In the genomic region with DNA sequence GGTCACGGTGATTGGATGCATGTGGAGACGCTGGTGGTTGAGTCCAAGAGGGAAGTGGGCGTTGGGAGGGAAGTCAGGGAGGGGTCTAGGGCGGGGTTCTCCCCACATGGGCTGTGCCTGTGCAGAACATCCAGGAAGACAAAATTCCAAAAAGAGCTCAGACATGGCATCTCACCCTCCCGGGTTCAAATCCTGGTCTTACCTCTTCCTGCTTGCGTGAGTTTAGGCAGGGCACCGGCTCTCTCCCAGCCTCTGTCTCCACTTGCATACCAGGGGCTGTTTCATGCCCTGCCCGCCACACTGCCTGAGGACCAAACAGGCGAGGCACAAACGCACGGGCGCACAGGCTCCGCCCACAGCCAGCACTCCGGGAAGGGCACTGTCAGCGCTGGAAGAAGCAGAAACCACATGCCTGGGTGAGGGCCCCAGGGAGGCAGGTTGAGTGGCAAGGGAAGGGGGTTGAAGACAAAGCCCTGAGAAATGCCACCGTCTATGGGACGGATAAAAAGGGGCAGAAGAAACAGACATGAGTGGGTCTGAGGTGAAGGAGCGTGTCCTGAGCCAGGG, we compare ENCODE assay signal across 16 cellular contexts.
A peak's percentile ranks its signal among the peaks of the same experiment; 100 is the strongest.
DNase-seq lines count a peak whose midpoint lies in the region; ATAC-seq, FAIRE-seq and TF ChIP-seq lines count a peak whose summit lies in the region.
"Had no signal": no experiment of that assay in that cellular context is flagged by ENCODE, and none has a peak within 500 bp of the region (broad histone marks: within the 10 kb centered on the region; RNA-seq: fewer than 3 reads in every experiment).

No MANE protein-coding gene starts in this region.

- peaks cover 4% of the 10 kb centered on the region for H3K9me3 Mint-ChIP-seq in activated CD8-positive, alpha-beta memory T cell treated with anti-CD3 and anti-CD28 coated beads, Interleukin-2, amount 10 ng/mL, durations not matched to agents 7 days and 5 days (ENCODE audit: low read depth)
- H3K9me3 Mint-ChIP-seq in H9: no peaks in the 10 kb centered on the region; a peak in 1 of 5 replicates
- no peaks in the 10 kb centered on the region for H3K9me3 Mint-ChIP-seq in activated naive CD8-positive, alpha-beta T cell treated with anti-CD3 and anti-CD28 coated beads, Interleukin-2, amount 50 U/mL, for 24 hours
- H3K9me3 Mint-ChIP-seq: GM23338 had no signal

- H3K14ac ChIP-seq in H9 (ENCODE audit: insufficient read depth, low read length) (no peak overlapping the region), H1 (ENCODE audit: insufficient read length) (no peak overlapping the region)

- TF ChIP-seq POLR2A in H1 (IDR thresholded peaks at IDR 0.05; ENCODE audit: control extremely low read depth in 1 of 2, low read depth in 2 of 2, low read length in 2 of 2) (no peak), spleen (IDR thresholded peaks at IDR 0.05) (no peak)

- H3K4me3 ChIP-seq in H1 (ENCODE audit: extremely low read depth in 1 of 4, insufficient read depth in 2 of 4, low read depth in 3 of 4, low read length in 4 of 4) (no peak overlapping the region), spleen (no peak overlapping the region)
- H3K4me3 ChIP-seq: GM23338 had no signal

- peak; percentile 5 for DNase-seq in activated CD8-positive, alpha-beta memory T cell treated with anti-CD3 and anti-CD28 coated beads, Interleukin-2, amount 10 ng/mL, durations not matched to agents 7 days and 5 days
- no peak for DNase-seq in activated CD8-positive, alpha-beta memory T cell treated with anti-CD3 and anti-CD28 coated beads, Interleukin-2, amount 50 U/mL, for 4 hours
- DNase-seq in H9: peak; percentile 16
- DNase-seq in H1 (ENCODE audit: low read depth in 1 of 2, low spot score in 2 of 2): peak in 1 of 2 experiments; percentile 37
- peak; percentile 62 for DNase-seq in spleen
- no peak for DNase-seq in NCI-H526 treated with DMSO at 0.1 percent for 48 hours (lab: John Stamatoyannopoulos, UW)
- DNase-seq in activated naive CD8-positive, alpha-beta T cell treated with anti-CD3 and anti-CD28 coated beads, Interleukin-2, amount 50 U/mL, for 24 hours: no peak
- DNase-seq: C1 segment of cervical spinal cord, NCI-H1436, NCI-H2029, NCI-H226, NCI-H69 had no signal

- no peak for ATAC-seq in activated CD8-positive, alpha-beta memory T cell treated with anti-CD3 and anti-CD28 coated beads, Interleukin-2, amount 10 ng/mL, durations not matched to agents 7 days and 5 days
- no peak for ATAC-seq in activated naive CD8-positive, alpha-beta T cell treated with anti-CD3 and anti-CD28 coated beads, Interleukin-2, amount 50 U/mL, for 24 hours
- ATAC-seq in HG03342 (IDR thresholded peaks at IDR 0.05; ENCODE audit: unreplicated experiment): no peak
- ATAC-seq: GM23338 had no signal

- H3K23ac ChIP-seq in H9 (ENCODE audit: insufficient read length, low read depth, low read length) (no peak overlapping the region), H1 (ENCODE audit: insufficient read length) (no peak overlapping the region)

- H3K27ac ChIP-seq in H9 (ENCODE audit: insufficient read length, low read depth, low read length): no peak overlapping the region
- H3K27ac ChIP-seq in H1 (ENCODE audit: low read depth, low read length): no peak overlapping the region
- no peak overlapping the region for H3K27ac ChIP-seq in spleen
- H3K27ac ChIP-seq: KMS-11 had no signal

- no peaks in the 10 kb centered on the region for H3K27me3 Mint-ChIP-seq in activated CD8-positive, alpha-beta memory T cell treated with anti-CD3 and anti-CD28 coated beads, Interleukin-2, amount 10 ng/mL, durations not matched to agents 7 days and 5 days
- peaks cover 22% of the 10 kb centered on the region for H3K27me3 Mint-ChIP-seq in H9 (ENCODE audit: low read depth)
- peaks cover 6% of the 10 kb centered on the region for H3K27me3 Mint-ChIP-seq in activated naive CD8-positive, alpha-beta T cell treated with anti-CD3 and anti-CD28 coated beads, Interleukin-2, amount 50 U/mL, for 24 hours

- H2BK5ac ChIP-seq in H9 (ENCODE audit: insufficient read length, low read length) (no peak overlapping the region), H1 (ENCODE audit: low read depth, low read length) (no peak overlapping the region)

- H3T11ph ChIP-seq in H9 (ENCODE audit: low read length): no peak overlapping the region

- no peak overlapping the region for H3K4me3 Mint-ChIP-seq in activated CD8-positive, alpha-beta memory T cell treated with anti-CD3 and anti-CD28 coated beads, Interleukin-2, amount 10 ng/mL, durations not matched to agents 7 days and 5 days
- H3K4me3 Mint-ChIP-seq in H9: no peak overlapping the region
- no peak overlapping the region for H3K4me3 Mint-ChIP-seq in activated naive CD8-positive, alpha-beta T cell treated with anti-CD3 and anti-CD28 coated beads, Interleukin-2, amount 50 U/mL, for 24 hours
- H3K4me3 Mint-ChIP-seq: GM23338 had no signal

- H3K27me3 ChIP-seq in H9 (ENCODE audit: insufficient read depth, low read length) (no peaks in the 10 kb centered on the region), H1 (replicated peaks in 1 of 4; ENCODE audit: control insufficient read depth in 3 of 4, extremely low read depth in 1 of 4, insufficient read depth in 3 of 4, low read length in 3 of 4) (no peaks in the 10 kb centered on the region; a peak in 1 of 7 replicates), spleen (replicated peaks in 1 of 7) (peaks cover 0 to 19% (median 0%) of the 10 kb centered on the region in 7 donors)

- H3K4me1 Mint-ChIP-seq in activated CD8-positive, alpha-beta memory T cell treated with anti-CD3 and anti-CD28 coated beads, Interleukin-2, amount 10 ng/mL, durations not matched to agents 7 days and 5 days: no peaks in the 10 kb centered on the region
- peaks cover 0 to 2% of the 10 kb centered on the region in 2 experiments; a peak in 1 of 4 replicates for H3K4me1 Mint-ChIP-seq in H9
- no peaks in the 10 kb centered on the region for H3K4me1 Mint-ChIP-seq in activated naive CD8-positive, alpha-beta T cell treated with anti-CD3 and anti-CD28 coated beads, Interleukin-2, amount 50 U/mL, for 24 hours

- H4K91ac ChIP-seq in H9 (ENCODE audit: insufficient read length, low read depth, low read length): no peak overlapping the region
- H4K91ac ChIP-seq in H1 (replicated peaks; ENCODE audit: insufficient read length, low read length): no peak overlapping the region

- no peaks in the 10 kb centered on the region for H3K4me1 ChIP-seq in H9 (ENCODE audit: insufficient read depth, low read length)
- no peaks in the 10 kb centered on the region for H3K4me1 ChIP-seq in H1 (replicated peaks in 1 of 4; ENCODE audit: control insufficient read depth in 3 of 4, insufficient read depth in 4 of 4, low read length in 3 of 4)
- no peaks in the 10 kb centered on the region for H3K4me1 ChIP-seq in spleen

- no peaks in the 10 kb centered on the region for H3K79me2 ChIP-seq in H9 (ENCODE audit: insufficient read depth, low read length)
- no peaks in the 10 kb centered on the region for H3K79me2 ChIP-seq in H1 (ENCODE audit: control insufficient read depth in 1 of 2, insufficient read depth in 2 of 2, low read length in 2 of 2)

- H3K36me3 ChIP-seq in H1 (ENCODE audit: control insufficient read depth in 2 of 4, insufficient read depth in 4 of 4, low read length in 3 of 4): no peaks in the 10 kb centered on the region
- H3K36me3 ChIP-seq in spleen: no peaks in the 10 kb centered on the region

- CTCF ChIA-PET in activated CD8-positive, alpha-beta memory T cell treated with anti-CD3 and anti-CD28 coated beads, Interleukin-2, amount 10 ng/mL, durations not matched to agents 7 days and 5 days (lab: Charles Lee): no interaction called here
- CTCF ChIA-PET in H1 (lab: Charles Lee; ENCODE audit: partially characterized antibody): no interaction called here

- H2AFZ ChIP-seq in H9 (ENCODE audit: low read length): no peak overlapping the region
- no peak overlapping the region for H2AFZ ChIP-seq in H1 (ENCODE audit: low read length)
- H2AFZ ChIP-seq: GM23338 had no signal

- TF ChIP-seq CTCF in H9 (conservative IDR thresholded peaks at IDR 0.05) (no peak), H1 (IDR thresholded peaks at IDR 0.05; ENCODE audit: control extremely low read depth in 1 of 3, insufficient read depth in 1 of 3, low read depth in 1 of 3, low read length in 3 of 3) (no peak), spleen (IDR thresholded peaks at IDR 0.05 in 8 of 11, conservative IDR thresholded peaks at IDR 0.05 in 3 of 11) (no peak)

- H3K4me2 ChIP-seq in H9 (ENCODE audit: insufficient read depth, insufficient read length, low read length) (no peak overlapping the region), H1 (ENCODE audit: insufficient read depth in 1 of 2, low read depth in 2 of 2, low read length in 2 of 2) (no peak overlapping the region)
- H3K4me2 ChIP-seq: GM23338, KMS-11 had no signal

- H3K79me1 ChIP-seq in H9 (ENCODE audit: insufficient read depth, low read depth, low read length, poor library complexity, severe bottlenecking) (no peaks in the 10 kb centered on the region), H1 (ENCODE audit: low read depth, low read length) (no peaks in the 10 kb centered on the region)

- no peak for TF ChIP-seq EP300 in H1 (IDR thresholded peaks at IDR 0.05; ENCODE audit: borderline replicate concordance in 1 of 2, low read depth in 2 of 2, low read length in 2 of 2)

- H2AK5ac ChIP-seq in H9 (ENCODE audit: insufficient read length, low read length): no peak overlapping the region
- no peak overlapping the region for H2AK5ac ChIP-seq in H1 (ENCODE audit: low read depth, low read length)

- H3K56ac ChIP-seq in H9 (ENCODE audit: insufficient read length, low read depth, low read length): no peak overlapping the region
- H3K56ac ChIP-seq in H1 (replicated peaks; ENCODE audit: insufficient read length, low read depth, low read length): no peak overlapping the region

- H3K36me3 Mint-ChIP-seq in activated CD8-positive, alpha-beta memory T cell treated with anti-CD3 and anti-CD28 coated beads, Interleukin-2, amount 10 ng/mL, durations not matched to agents 7 days and 5 days: no peaks in the 10 kb centered on the region
- no peaks in the 10 kb centered on the region; a peak in 1 of 7 replicates for H3K36me3 Mint-ChIP-seq in H9 (ENCODE audit: insufficient read depth in 1 of 3, low read depth in 3 of 3)
- H3K36me3 Mint-ChIP-seq in activated naive CD8-positive, alpha-beta T cell treated with anti-CD3 and anti-CD28 coated beads, Interleukin-2, amount 50 U/mL, for 24 hours (ENCODE audit: low read depth): no peaks in the 10 kb centered on the region

- H4K8ac ChIP-seq in H9 (replicated peaks; ENCODE audit: insufficient read length, low read depth, low read length) (no peak overlapping the region), H1 (ENCODE audit: extremely low read depth, insufficient read depth, low read length) (no peak overlapping the region; the same call in 1 of the 2 replicates)

- H2BK15ac ChIP-seq in H9 (ENCODE audit: low read depth, low read length): no peak overlapping the region
- H2BK15ac ChIP-seq in H1 (ENCODE audit: low read length): no peak overlapping the region

- H4K20me1 ChIP-seq in H9 (ENCODE audit: control insufficient read depth, insufficient read depth, insufficient read length): no peaks in the 10 kb centered on the region
- H4K20me1 ChIP-seq in H1 (replicated peaks in 1 of 2; ENCODE audit: control insufficient read depth in 1 of 2, insufficient read depth in 2 of 2, low read length in 2 of 2): peaks cover 0 to 6% of the 10 kb centered on the region in 2 experiments

- H2BK20ac ChIP-seq in H9 (ENCODE audit: low read depth, low read length, poor library complexity, severe bottlenecking) (no peak overlapping the region), H1 (ENCODE audit: low read length) (no peak overlapping the region)

- H2BK120ac ChIP-seq in H9 (ENCODE audit: low read depth, low read length, poor library complexity, severe bottlenecking): no peak overlapping the region
- H2BK120ac ChIP-seq in H1 (replicated peaks; ENCODE audit: low read depth, low read length): no peak overlapping the region

- H3K18ac ChIP-seq in H9 (ENCODE audit: insufficient read length, low read depth, low read length): no peak overlapping the region
- H3K18ac ChIP-seq in H1 (ENCODE audit: extremely low read depth, low read length): peak overlapping the region; percentile 19; the same call in 1 of the 2 replicates

- H3K9ac ChIP-seq in H9 (ENCODE audit: extremely low read depth, insufficient read length, low read length): no peak overlapping the region
- no peak overlapping the region for H3K9ac ChIP-seq in H1 (replicated peaks in 1 of 4; ENCODE audit: extremely low read depth in 1 of 4, low read depth in 3 of 4, low read length in 3 of 4)
- H3K9ac ChIP-seq: KMS-11 had no signal

- H3K9me3 ChIP-seq in H9 (ENCODE audit: control insufficient read depth, low read depth, low read length) (no peaks in the 10 kb centered on the region), H1 (ENCODE audit: insufficient read depth in 2 of 2, low read depth in 1 of 2, low read length in 1 of 2) (no peaks in the 10 kb centered on the region), spleen (no peaks in the 10 kb centered on the region)

- no peak for TF ChIP-seq RAD21 in H1 (IDR thresholded peaks at IDR 0.05 in 1 of 2, conservative IDR thresholded peaks at IDR 0.05 in 1 of 2; ENCODE audit: low read depth in 2 of 2, low read length in 2 of 2)

- intact Hi-C loops in spleen (cut with DNase I; ENCODE audit: low total_unique reads): no loop called here

- H3K23me2 ChIP-seq in H9 (ENCODE audit: insufficient read length, low read depth, low read length, poor library complexity, severe bottlenecking): no peaks in the 10 kb centered on the region
- peaks cover 10% of the 10 kb centered on the region; the same call in 1 of the 2 replicates for H3K23me2 ChIP-seq in H1 (ENCODE audit: low read depth, low read length)

- no peak overlapping the region for H3K4ac ChIP-seq in H9 (ENCODE audit: low read depth, low read length)
- no peak overlapping the region for H3K4ac ChIP-seq in H1 (replicated peaks; ENCODE audit: insufficient read length, low read depth, low read length)

- no CpG with 5 or more reads among the region's 18 CpGs for WGBS in H9 (ENCODE audit: extremely low coverage, insufficient read length, low lambda C conversion rate)
- WGBS in H1 (ENCODE audit: extremely low coverage in 1 of 2, insufficient coverage in 1 of 2, insufficient read length in 1 of 2, insufficient replicate concordance in 2 of 2, low coverage in 1 of 2, low lambda C conversion rate in 2 of 2, missing lambda C conversion rate in 1 of 2), 2 experiments: 82% methylated on average over 17 of the region's 18 CpGs; no CpG with 5 or more reads in 1 of the 2 experiments
- WGBS in spleen, 5 donors: 69 to 76% (median 73%) methylated on average over 18 of the region's 18 CpGs

- POLR2A ChIA-PET in H1 (lab: Charles Lee; ENCODE audit: partially characterized antibody): no interaction called here

- H2BK12ac ChIP-seq in H9 (ENCODE audit: insufficient read length, low read depth, low read length): no peak overlapping the region
- no peak overlapping the region for H2BK12ac ChIP-seq in H1 (ENCODE audit: low read depth, low read length)

- no peak for FAIRE-seq in H1 (lab: Jason Lieb, UNC)
- FAIRE-seq: A204.1 had no signal

- no peak overlapping the region for H3K27ac Mint-ChIP-seq in activated CD8-positive, alpha-beta memory T cell treated with anti-CD3 and anti-CD28 coated beads, Interleukin-2, amount 10 ng/mL, durations not matched to agents 7 days and 5 days
- H3K27ac Mint-ChIP-seq in H9: no peak overlapping the region; a peak in 1 of 7 replicates
- no peak overlapping the region for H3K27ac Mint-ChIP-seq in activated naive CD8-positive, alpha-beta T cell treated with anti-CD3 and anti-CD28 coated beads, Interleukin-2, amount 50 U/mL, for 24 hours
- H3K27ac Mint-ChIP-seq: GM23338 had no signal

- H4K5ac ChIP-seq in H9 (ENCODE audit: insufficient read length, low read depth, low read length) (no peak overlapping the region), H1 (ENCODE audit: insufficient read length, low read depth, low read length) (no peak overlapping the region)

Comparison
In these comparisons a context has a peak if more than half of its experiments do, and no peak if none do; other contexts are left out.
1. DNase-seq: peak in activated CD8-positive, alpha-beta memory T cell treated with anti-CD3 and anti-CD28 coated beads, Interleukin-2, amount 10 ng/mL, durations not matched to agents 7 days and 5 days (single experiment), H9 (single experiment) and spleen (single experiment); none in activated CD8-positive, alpha-beta memory T cell treated with anti-CD3 and anti-CD28 coated beads, Interleukin-2, amount 50 U/mL, for 4 hours (single experiment), NCI-H526 treated with DMSO at 0.1 percent for 48 hours (single experiment) and activated naive CD8-positive, alpha-beta T cell treated with anti-CD3 and anti-CD28 coated beads, Interleukin-2, amount 50 U/mL, for 24 hours (single experiment).